1 cellular context compared by ENCODE assay signal in genomic region chr9:124693403-124693802, GRCh38.
TF ChIP-seq lines count a peak whose summit lies in the region.

No MANE protein-coding gene starts in this region.

TF ChIP-seq in WTC11, 78 proteins besides CTCF, POLR2A, EP300 and RAD21 (continued from another document):
- no peak for TF ChIP-seq ZNF532 (CRISPR knock-in tag; IDR thresholded peaks at IDR 0.05; ENCODE audit: borderline replicate concordance)
